ENCODE assay signal across 9 cellular contexts in genomic region chr10:52566471-52567246, GRCh38.
A peak's percentile ranks its signal among the peaks of the same experiment; 100 is the strongest.
DNase-seq lines count a peak whose midpoint lies in the region; ATAC-seq and TF ChIP-seq lines count a peak whose summit lies in the region.
"Had no signal": no experiment of that assay in that cellular context is flagged by ENCODE, and none has a peak within 500 bp of the region (broad histone marks: within the 10 kb centered on the region; RNA-seq: fewer than 3 reads in every experiment).

No MANE protein-coding gene starts in this region.

- H3K36me3 Mint-ChIP-seq in CD8-positive, alpha-beta T cell: no peaks in the 10 kb centered on the region

- H3K4me3 ChIP-seq in DOHH2 (ENCODE audit: low read length) (no peak overlapping the region), astrocyte of the cerebellum (ENCODE audit: low read depth, low read length) (no peak overlapping the region)
- H3K4me3 ChIP-seq in CD8-positive, alpha-beta T cell (ENCODE audit: low read depth, low read length): no peak overlapping the region

- peaks cover 7% of the 10 kb centered on the region; the same call in 1 of the 2 replicates for H3K27me3 ChIP-seq in DOHH2 (ENCODE audit: control insufficient read depth, low read length)
- no peaks in the 10 kb centered on the region for H3K27me3 ChIP-seq in CD8-positive, alpha-beta T cell (ENCODE audit: insufficient read depth, low read length)

- no peak overlapping the region for H3K4me3 Mint-ChIP-seq in CD8-positive, alpha-beta T cell

- peaks cover 3% of the 10 kb centered on the region for H3K9me3 Mint-ChIP-seq in CD8-positive, alpha-beta T cell

- POLR2A ChIA-PET in CD8-positive, alpha-beta T cell (lab: Charles Lee): no interaction called here

- H3K4me2 ChIP-seq in DOHH2 (ENCODE audit: low read length): no peak overlapping the region

- no peaks in the 10 kb centered on the region for H4K20me1 ChIP-seq in DOHH2 (ENCODE audit: control insufficient read depth, insufficient read depth, low read depth, low read length)

- H3K27me3 Mint-ChIP-seq in CD8-positive, alpha-beta T cell (ENCODE audit: low read depth): no peaks in the 10 kb centered on the region

- H3K79me2 ChIP-seq in DOHH2 (ENCODE audit: control insufficient read depth, low read length): no peaks in the 10 kb centered on the region

- intact Hi-C loops in CD8-positive, alpha-beta T cell (cut with DNase I, micrococcal nuclease): no loop called here

- H3K27ac ChIP-seq in DOHH2 (ENCODE audit: low read depth, low read length): no peak overlapping the region
- H3K27ac ChIP-seq in CD8-positive, alpha-beta T cell (ENCODE audit: low read depth, low read length): no peak overlapping the region

- H3K4me1 Mint-ChIP-seq in CD8-positive, alpha-beta T cell (ENCODE audit: low read depth): no peaks in the 10 kb centered on the region

- no peak for ATAC-seq in CD8-positive, alpha-beta T cell
- no peak for ATAC-seq in HG03095 (IDR thresholded peaks at IDR 0.05; ENCODE audit: unreplicated experiment)
- ATAC-seq: left ventricle myocardium superior had no signal

- CTCF ChIA-PET in CD8-positive, alpha-beta T cell (lab: Charles Lee): no interaction called here

- H3K27ac Mint-ChIP-seq in CD8-positive, alpha-beta T cell: no peak overlapping the region

- in situ Hi-C loops in astrocyte of the cerebellum (cut with HindIII; ENCODE audit: low sequenced_read_pairs): no loop called here

- peak; percentile 4 for DNase-seq in HuH-7.5 (ENCODE audit: low spot score)
- peak; percentile 32 for DNase-seq in astrocyte of the cerebellum (ENCODE audit: low read depth)
- peak; percentile 61 to 69 for DNase-seq in lung microvascular endothelial cell (ENCODE audit: low read depth in 2 of 2)
- DNase-seq in CD8-positive, alpha-beta T cell: no peak
- DNase-seq in stimulated activated CD4-positive, alpha-beta T cell treated with anti-CD3 and anti-CD28 coated beads, Interleukin-4, amount 100 ng/mL, for 1 hour: no peak
- DNase-seq in stimulated activated CD4-positive, alpha-beta T cell treated with anti-CD3 and anti-CD28 coated beads, Interleukin-2, amount 100 ng/mL, for 24 hours: no peak
- DNase-seq: left ventricle myocardium superior had no signal

- H3K36me3 ChIP-seq in DOHH2 (ENCODE audit: control insufficient read depth, low read length): no peaks in the 10 kb centered on the region
- H3K36me3 ChIP-seq in CD8-positive, alpha-beta T cell (ENCODE audit: insufficient read depth, low read length): no peaks in the 10 kb centered on the region

- no peaks in the 10 kb centered on the region for H3F3A ChIP-seq in DOHH2 (ENCODE audit: control insufficient read depth, insufficient read depth)

- H3K9me3 ChIP-seq in DOHH2 (ENCODE audit: control insufficient read depth, insufficient read depth, low read length): no peaks in the 10 kb centered on the region
- H3K9me3 ChIP-seq in CD8-positive, alpha-beta T cell (ENCODE audit: low read length): no peaks in the 10 kb centered on the region

- no peaks in the 10 kb centered on the region for H3K4me1 ChIP-seq in DOHH2 (ENCODE audit: control insufficient read depth, low read length)
- no peaks in the 10 kb centered on the region for H3K4me1 ChIP-seq in CD8-positive, alpha-beta T cell (ENCODE audit: insufficient read depth, low read length)

- TF ChIP-seq CTCF in DOHH2 (IDR thresholded peaks at IDR 0.05; ENCODE audit: low read depth, low read length, poor library complexity, severe bottlenecking) (peak; percentile 54), astrocyte of the cerebellum (IDR thresholded peaks at IDR 0.05; ENCODE audit: low read depth, low read length, missing control alignments) (peak; percentile 45)
- no peak for TF ChIP-seq CTCF in CD8-positive, alpha-beta T cell (IDR thresholded peaks at IDR 0.05)

- no peaks in the 10 kb centered on the region for H3K9me2 ChIP-seq in DOHH2 (replicated peaks; ENCODE audit: control insufficient read depth, low read length)

Comparison
In these comparisons a context has a peak if more than half of its experiments do, and no peak if none do; other contexts are left out.
1. DNase-seq: peak in HuH-7.5 (single experiment), astrocyte of the cerebellum (single experiment) and lung microvascular endothelial cell (2 of 2); none in CD8-positive, alpha-beta T cell (0 of 7), stimulated activated CD4-positive, alpha-beta T cell treated with anti-CD3 and anti-CD28 coated beads, Interleukin-4, amount 100 ng/mL, for 1 hour (single experiment) and stimulated activated CD4-positive, alpha-beta T cell treated with anti-CD3 and anti-CD28 coated beads, Interleukin-2, amount 100 ng/mL, for 24 hours (0 of 2).